15 cellular contexts compared by ENCODE assay signal in genomic region chr2:169860149-169860548, GRCh38. TPM values are rescaled to one million over a fixed set of nuclear protein-coding genes. Genes with fewer than 3 reads are reported as not detected.
DNase-seq lines count a peak whose midpoint lies in the region; ATAC-seq and TF ChIP-seq lines count a peak whose summit lies in the region.
"Had no signal": no experiment of that assay in that cellular context is flagged by ENCODE, and none has a peak within 500 bp of the region (broad histone marks: within the 10 kb centered on the region; RNA-seq: fewer than 3 reads in every experiment).

No MANE protein-coding gene starts in this region.

- H3K9me3 ChIP-seq in HEK293 (ENCODE audit: control insufficient read depth, insufficient read depth, low read depth, low read length) = no peaks in the 10 kb centered on the region
- no peaks in the 10 kb centered on the region for H3K9me3 ChIP-seq in adipocyte (ENCODE audit: control insufficient read depth, low read length)
- H3K9me3 ChIP-seq in hepatocyte (ENCODE audit: low read depth) = no peaks in the 10 kb centered on the region
- H3K9me3 ChIP-seq: HAP-1 had no signal

- CTCF ChIA-PET in HEK293 (lab: Yijun Ruan, JAX) (interaction anchor here (0.5 to 0.7 kb wide), 2 partner anchors 36 to 1491 kb away, joined by 3 read pairs; no protein-coding TSS in a partner anchor), HEK293T (lab: Yijun Ruan, JAX) (no interaction called here)

- ATAC-seq in stimulated activated naive B cell treated with anti-CD40 and anti-IgM and Interleukin-4, amounts not matched to agents 10 μg/mL and 1 μg/mL and 100 μg/mL, for 72 hours (replicated peaks) = no peak
- no peak for ATAC-seq in HG02623 (IDR thresholded peaks at IDR 0.05; ENCODE audit: unreplicated experiment)
- ATAC-seq: GM12878, GM23338 had no signal

- no peaks in the 10 kb centered on the region for H3K9me3 Mint-ChIP-seq in stimulated activated naive B cell treated with anti-CD40 and anti-IgM and Interleukin-4, amounts not matched to agents 10 μg/mL and 1 μg/mL and 100 μg/mL, for 72 hours

- DNase-seq in adipocyte (ENCODE audit: low read depth) (peak; percentile 44), HEK293T (ENCODE audit: extremely low spot score) (no peak), hepatocyte (ENCODE audit: low spot score) (no peak)
- DNase-seq in stimulated activated naive B cell treated with anti-CD40 and anti-IgM and Interleukin-4, amounts not matched to agents 10 μg/mL and 1 μg/mL and 100 μg/mL, for 72 hours = no peak
- DNase-seq: C1 segment of cervical spinal cord; Calu3; CD4-positive, alpha-beta memory T cell; COR-L47; DMS153; DND-41 had no signal

- TF ChIP-seq CTCF in HEK293 (tag by site-specific recombination; IDR thresholded peaks at IDR 0.05) = no peak
- TF ChIP-seq CTCF in hepatocyte (IDR thresholded peaks at IDR 0.05; ENCODE audit: poor library complexity) = no peak

- peaks cover 0 to 10% of the 10 kb centered on the region in 2 donors for H3K4me1 Mint-ChIP-seq in stimulated activated naive B cell treated with anti-CD40 and anti-IgM and Interleukin-4, amounts not matched to agents 10 μg/mL and 1 μg/mL and 100 μg/mL, for 72 hours

- H3K4me3 Mint-ChIP-seq in stimulated activated naive B cell treated with anti-CD40 and anti-IgM and Interleukin-4, amounts not matched to agents 10 μg/mL and 1 μg/mL and 100 μg/mL, for 72 hours = no peak overlapping the region
- H3K4me3 Mint-ChIP-seq: CD4-positive, alpha-beta memory T cell; GM23338 had no signal

- H3K27me3 ChIP-seq in adipocyte (replicated peaks; ENCODE audit: control insufficient read depth, insufficient read depth, low read length) (no peaks in the 10 kb centered on the region), hepatocyte (no peaks in the 10 kb centered on the region)

- POLR2A ChIA-PET in HEK293 (lab: Yijun Ruan, JAX) (no interaction called here), HEK293T (lab: Yijun Ruan, JAX) (no interaction called here)

- H3K79me2 ChIP-seq in hepatocyte = peaks cover 74% of the 10 kb centered on the region

- peak overlapping the region; percentile 42 for H3K27ac Mint-ChIP-seq in stimulated activated naive B cell treated with anti-CD40 and anti-IgM and Interleukin-4, amounts not matched to agents 10 μg/mL and 1 μg/mL and 100 μg/mL, for 72 hours
- H3K27ac Mint-ChIP-seq: GM23338 had no signal

- no peaks in the 10 kb centered on the region for H3K27me3 Mint-ChIP-seq in stimulated activated naive B cell treated with anti-CD40 and anti-IgM and Interleukin-4, amounts not matched to agents 10 μg/mL and 1 μg/mL and 100 μg/mL, for 72 hours
- H3K27me3 Mint-ChIP-seq: CD4-positive, alpha-beta memory T cell had no signal

- H3K36me3 Mint-ChIP-seq in stimulated activated naive B cell treated with anti-CD40 and anti-IgM and Interleukin-4, amounts not matched to agents 10 μg/mL and 1 μg/mL and 100 μg/mL, for 72 hours = peaks cover 7 to 17% of the 10 kb centered on the region in 2 donors

- H4K20me1 ChIP-seq in hepatocyte (ENCODE audit: insufficient read depth, poor library complexity, severe bottlenecking) = peaks cover 6% of the 10 kb centered on the region

- H3K4me2 ChIP-seq in hepatocyte = no peak overlapping the region
- H3K4me2 ChIP-seq: GM23338 had no signal

- 82% methylated on average over 4 of the region's 4 CpGs for WGBS in hepatocyte (ENCODE audit: low lambda C conversion rate, missing lambda C conversion rate)

- H3K36me3 ChIP-seq in HEK293 (ENCODE audit: control insufficient read depth in 2 of 2, insufficient read depth in 1 of 2, low read length in 2 of 2) (no peaks in the 10 kb centered on the region), adipocyte (ENCODE audit: control insufficient read depth, insufficient read depth, low read length, severe bottlenecking) (no peaks in the 10 kb centered on the region), hepatocyte (replicated peaks; ENCODE audit: insufficient read depth, low read depth) (no peaks in the 10 kb centered on the region)
- H3K36me3 ChIP-seq: HAP-1 had no signal

- H3K27ac ChIP-seq in HEK293 (ENCODE audit: extremely low read depth, low read depth, low read length) (no peak overlapping the region), hepatocyte (no peak overlapping the region)

- no peak overlapping the region for H2AFZ ChIP-seq in hepatocyte
- H2AFZ ChIP-seq: GM23338 had no signal

- H3K4me1 ChIP-seq in HEK293 (ENCODE audit: control insufficient read depth, insufficient read depth, low read length) = no peaks in the 10 kb centered on the region
- peaks cover 14% of the 10 kb centered on the region for H3K4me1 ChIP-seq in adipocyte (ENCODE audit: control insufficient read depth, insufficient read depth, low read length)
- no peaks in the 10 kb centered on the region for H3K4me1 ChIP-seq in hepatocyte (ENCODE audit: insufficient read depth)

- H3K9me2 ChIP-seq in hepatocyte (replicated peaks; ENCODE audit: insufficient read depth) = no peaks in the 10 kb centered on the region

- H3K4me3 ChIP-seq in HEK293 (ENCODE audit: low read depth, low read length) (no peak overlapping the region), adipocyte (ENCODE audit: low read length) (no peak overlapping the region), hepatocyte (no peak overlapping the region)
- H3K4me3 ChIP-seq: GM12878, GM23338, HAP-1 had no signal

- H3K9ac ChIP-seq in adipocyte (ENCODE audit: low read length) = no peak overlapping the region

TF ChIP-seq in HEK293, 187 proteins besides CTCF, POLR2A, EP300 and RAD21 (continues in another document):
- TF ChIP-seq ZNF473 (tag by site-specific recombination; IDR thresholded peaks at IDR 0.05) = no peak

TF ChIP-seq in HEK293T, 16 proteins besides CTCF, POLR2A, EP300 and RAD21:
- TF ChIP-seq SUZ12 (IDR thresholded peaks at IDR 0.05) = no peak
- TF ChIP-seq FOXK2 (IDR thresholded peaks at IDR 0.05) = no peak
- TF ChIP-seq FOXA1 (IDR thresholded peaks at IDR 0.05) = no peak
- TF ChIP-seq FOXM1 (IDR thresholded peaks at IDR 0.05; ENCODE audit: borderline replicate concordance) = no peak
- TF ChIP-seq ELF4 (IDR thresholded peaks at IDR 0.05) = no peak
- TF ChIP-seq BHLHE40 (IDR thresholded peaks at IDR 0.05; ENCODE audit: borderline replicate concordance) = no peak
- TF ChIP-seq LEF1 (IDR thresholded peaks at IDR 0.05; ENCODE audit: borderline replicate concordance) = no peak
- TF ChIP-seq SP1 (IDR thresholded peaks at IDR 0.05) = no peak

RNA-seq across cellular contexts. Expression of gene UBR3, which starts 32.9 kb away (rescaled TPM):
- total RNA-seq in hepatocyte = 40.4 and 49.2 TPM in 2 replicates
- polyA plus RNA-seq in hepatocyte = 10.1 and 10.2 TPM in 2 replicates

RNA-seq across cellular contexts. Expression of gene METTL5, which starts 35.4 kb away (rescaled TPM):
- total RNA-seq in hepatocyte = 45.9 and 61.0 TPM in 2 replicates
- 55.4 and 60.7 TPM in 2 replicates for polyA plus RNA-seq in hepatocyte
